In genomic region chr7:15326044-15326644, GRCh38 we compare ENCODE assay signal across 8 cellular contexts.
DNase-seq lines count a peak whose midpoint lies in the region; ATAC-seq, FAIRE-seq and TF ChIP-seq lines count a peak whose summit lies in the region.
"Had no signal": no experiment of that assay in that cellular context is flagged by ENCODE, and none has a peak within 500 bp of the region (broad histone marks: within the 10 kb centered on the region; RNA-seq: fewer than 3 reads in every experiment).

No MANE protein-coding gene starts in this region.

- no peak overlapping the region for H3K4ac ChIP-seq in mesendoderm (ENCODE audit: low read depth, low read length)

- no peak for TF ChIP-seq POLR2A in GM12878 (IDR thresholded peaks at IDR 0.05; ENCODE audit: low read depth, low read length)

- RAD21 ChIA-PET in GM12878 (lab: Charles Lee; ENCODE audit: unreplicated experiment) = interaction anchor here (0.9 to 2.8 kb wide), 3 partner anchors 100 to 394 kb away, joined by 4 to 26 read pairs (median 4); no protein-coding TSS in a partner anchor

- no peak overlapping the region for H2AFZ ChIP-seq in GM12878 (ENCODE audit: control insufficient read depth, low read depth, low read length)

- WGBS in GM12878 (ENCODE audit: insufficient coverage, insufficient replicate concordance, low lambda C conversion rate, missing lambda C conversion rate) = 31% methylated on average over 3 of the region's 3 CpGs
- no CpG with 5 or more reads among the region's 3 CpGs for WGBS in mesendoderm (ENCODE audit: extremely low coverage, insufficient coverage, low lambda C conversion rate)

- TF ChIP-seq RAD21 in GM12878 (IDR thresholded peaks at IDR 0.05; ENCODE audit: insufficient read depth, low read depth, low read length) = peak; percentile 33

- H3K4me3 ChIP-seq in GM12878 (no peak overlapping the region), mesendoderm (ENCODE audit: low read length) (no peak overlapping the region)

- H3K9me3 ChIP-seq in GM12878 (replicated peaks; ENCODE audit: control insufficient read depth, insufficient read depth, low read length) = no peaks in the 10 kb centered on the region

- no peak for FAIRE-seq in GM12878 (lab: Jason Lieb, UNC)

- H3K36me3 ChIP-seq in GM12878 (ENCODE audit: control insufficient read depth in 2 of 2, insufficient read depth in 2 of 2, low read length in 1 of 2) = no peaks in the 10 kb centered on the region
- H3K36me3 ChIP-seq in mesendoderm (ENCODE audit: control insufficient read depth, insufficient read depth, low read length) = no peaks in the 10 kb centered on the region

- H3K18ac ChIP-seq in mesendoderm (ENCODE audit: low read length) = no peak overlapping the region

- POLR2A ChIA-PET in GM12878 (lab: Charles Lee) = no interaction called here

- no peak overlapping the region for H4K5ac ChIP-seq in mesendoderm (ENCODE audit: low read length)

- TF ChIP-seq EP300 in GM12878 (IDR thresholded peaks at IDR 0.05; ENCODE audit: borderline replicate concordance in 1 of 2, control insufficient read depth in 1 of 2, low read depth in 2 of 2, low read length in 2 of 2) = no peak

- no peaks in the 10 kb centered on the region for H3K79me1 ChIP-seq in mesendoderm (ENCODE audit: low read length)

- no peaks in the 10 kb centered on the region for H3K4me1 ChIP-seq in GM12878 (ENCODE audit: control insufficient read depth, insufficient read depth, low read length)
- no peaks in the 10 kb centered on the region for H3K4me1 ChIP-seq in mesendoderm (ENCODE audit: control insufficient read depth, low read depth, low read length)

- H3K23ac ChIP-seq in mesendoderm (ENCODE audit: low read length) = no peak overlapping the region

- no peak overlapping the region for H2AK5ac ChIP-seq in mesendoderm (ENCODE audit: low read length)

- no peak overlapping the region for H4K8ac ChIP-seq in mesendoderm (ENCODE audit: low read depth, low read length)

- no peak overlapping the region for H2BK120ac ChIP-seq in mesendoderm (ENCODE audit: low read depth, low read length)

- in situ Hi-C loops in GM12878 (cut with MboI) = no loop called here

- peak; percentile 62 for ATAC-seq in GM12878

- H3K79me2 ChIP-seq in GM12878 (ENCODE audit: control insufficient read depth, insufficient read depth, low read length) = no peaks in the 10 kb centered on the region
- H3K79me2 ChIP-seq in mesendoderm (ENCODE audit: control insufficient read depth, insufficient read depth, low read length) = no peaks in the 10 kb centered on the region

- SMC1A ChIA-PET in GM12878 (lab: Charles Lee; ENCODE audit: uncharacterized antibody, unreplicated experiment) = interaction anchor here (0.9 to 5.3 kb wide), 11 partner anchors 11 to 402 kb away, joined by 3 to 68 read pairs (median 3); partner anchors contain the start of gene AGMO

- CTCF ChIA-PET in GM12878 (lab: Yijun Ruan, JAX) = interaction anchor here (0.6 to 7.5 kb wide), 15 partner anchors 8 to 741 kb away, joined by 3 to 94 read pairs (median 4); no protein-coding TSS in a partner anchor

- no peak overlapping the region for H2BK15ac ChIP-seq in mesendoderm (replicated peaks; ENCODE audit: low read depth)

- H3K56ac ChIP-seq in mesendoderm (ENCODE audit: low read length) = no peak overlapping the region

- peak; percentile 22 for TF ChIP-seq CTCF in GM10266 (IDR thresholded peaks at IDR 0.05; ENCODE audit: control insufficient read depth, insufficient read depth, low read depth, missing control alignments)
- peak; percentile 21 to 49 (median 28); a peak in 3 of 6 replicates for TF ChIP-seq CTCF in GM12878 (IDR thresholded peaks at IDR 0.05 in 2 of 3, conservative IDR thresholded peaks at IDR 0.05 in 1 of 3; ENCODE audit: control insufficient read depth in 2 of 3, extremely low read depth in 1 of 3, insufficient read depth in 1 of 3, low read depth in 3 of 3, low read length in 3 of 3)

- H2BK5ac ChIP-seq in mesendoderm (ENCODE audit: low read length) = no peak overlapping the region

- H3K9ac ChIP-seq in GM12878 (ENCODE audit: control insufficient read depth, insufficient read depth, low read length) (no peak overlapping the region), mesendoderm (ENCODE audit: low read length) (no peak overlapping the region)

- H3K27ac ChIP-seq in GM12878 (ENCODE audit: control insufficient read depth, insufficient read depth) = no peak overlapping the region
- no peak overlapping the region for H3K27ac ChIP-seq in mesendoderm (ENCODE audit: low read depth, low read length)

- peak; percentile 3 for DNase-seq in GM10266 (ENCODE audit: extremely low spot score)
- peak; percentile 17 for DNase-seq in NCI-H128 (lab: John Stamatoyannopoulos, UW; ENCODE audit: unreplicated experiment)
- no peak for DNase-seq in GM12878 (ENCODE audit: low read depth, low spot score)
- peak; percentile 35 for DNase-seq in mesendoderm
- DNase-seq in central memory CD4-positive, alpha-beta T cell = no peak
- no peak for DNase-seq in occipital lobe (lab: John Stamatoyannopoulos, UW)
- DNase-seq in stimulated activated CD4-positive, alpha-beta T cell treated with anti-CD3 and anti-CD28 coated beads, Interleukin-4, amount 100 ng/mL, for 24 hours = no peak
- DNase-seq: activated B cell treated with CpG ODN at 0.5 μM for 24 hours had no signal

- H4K20me1 ChIP-seq in GM12878 (ENCODE audit: control insufficient read depth, insufficient read depth) = no peaks in the 10 kb centered on the region

- intact Hi-C loops in GM12878 (cut with micrococcal nuclease; ENCODE audit: unreplicated experiment) = loop anchor here (1.0 to 10.0 kb wide), 3 partner anchors 299 to 745 kb away; no protein-coding TSS in a partner anchor

- no TSS peak for BruUV-seq in GM12878 (replicated peaks; lab: Mats Ljungman, UMichigan)

- H3K4me2 ChIP-seq in GM12878 (ENCODE audit: control insufficient read depth, insufficient read depth) = no peak overlapping the region
- H3K4me2 ChIP-seq in mesendoderm (ENCODE audit: low read length) = no peak overlapping the region

- H3K27me3 ChIP-seq in GM12878 (replicated peaks in 1 of 2; ENCODE audit: control insufficient read depth in 2 of 2, insufficient read depth in 2 of 2, low read length in 1 of 2) (no peaks in the 10 kb centered on the region), mesendoderm (ENCODE audit: insufficient read depth, low read length, poor library complexity) (no peaks in the 10 kb centered on the region)

TF ChIP-seq in GM12878, 131 proteins besides CTCF, POLR2A, EP300 and RAD21:
- peak; percentile 58; the same call in 1 of the 2 replicates for TF ChIP-seq SMC3 (IDR thresholded peaks at IDR 0.05; ENCODE audit: borderline replicate concordance, low read length)
- no peak for TF ChIP-seq SKIL (IDR thresholded peaks at IDR 0.05; ENCODE audit: low read depth, poor library complexity, severe bottlenecking)
- TF ChIP-seq NKRF (conservative IDR thresholded peaks at IDR 0.05) = no peak
- no peak for TF ChIP-seq ZNF274 (IDR thresholded peaks at IDR 0.05; ENCODE audit: insufficient read depth, insufficient read length)

Comparison
In these comparisons a context has a peak if more than half of its experiments do, and no peak if none do; other contexts are left out.
1. DNase-seq: peak in GM10266 (single experiment), NCI-H128 (single experiment) and mesendoderm (single experiment); none in GM12878 (single experiment), central memory CD4-positive, alpha-beta T cell (single experiment), occipital lobe (single experiment) and stimulated activated CD4-positive, alpha-beta T cell treated with anti-CD3 and anti-CD28 coated beads, Interleukin-4, amount 100 ng/mL, for 24 hours (single experiment).